In the genomic region with DNA sequence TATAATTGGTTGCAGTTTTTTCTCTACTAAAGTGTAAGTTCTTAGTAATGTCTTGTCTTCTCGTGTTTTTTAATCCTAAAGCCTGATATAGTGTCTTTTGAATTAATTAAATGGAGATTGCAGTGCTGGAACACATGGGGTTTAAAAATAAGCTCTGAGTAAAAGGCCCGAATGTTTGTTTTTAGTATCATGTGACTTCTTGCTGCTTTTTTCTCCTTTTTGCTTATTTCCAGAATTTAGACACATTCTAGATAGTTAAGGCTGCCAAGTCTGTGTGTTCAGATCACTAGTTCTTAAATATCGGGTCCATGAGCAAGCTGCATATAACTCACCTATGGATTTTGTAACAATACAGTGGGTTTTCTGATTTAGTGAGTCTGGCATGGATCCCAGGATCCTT, we compare ENCODE assay signal across 21 cellular contexts. TPM values are rescaled to one million over a fixed set of nuclear protein-coding genes. Genes with fewer than 3 reads are reported as not detected.
A peak's percentile ranks its signal among the peaks of the same experiment; 100 is the strongest.
DNase-seq lines count a peak whose midpoint lies in the region; TF ChIP-seq lines count a peak whose summit lies in the region.
"Had no signal": no experiment of that assay in that cellular context is flagged by ENCODE, and none has a peak within 500 bp of the region (broad histone marks: within the 10 kb centered on the region; RNA-seq: fewer than 3 reads in every experiment).

No MANE protein-coding gene starts in this region.

- no peak overlapping the region for H3K4me3 ChIP-seq in choroid plexus epithelial cell (ENCODE audit: low read depth, low read length)
- H3K4me3 ChIP-seq: coronary artery, SJCRH30 had no signal

- peak; percentile 17 for DNase-seq in Ammon's horn (ENCODE audit: low spot score)
- peak; percentile 79 for DNase-seq in NCI-H2081 treated with DMSO at 0.1 percent for 48 hours (lab: John Stamatoyannopoulos, UW)
- peak; percentile 52 for DNase-seq in choroid plexus epithelial cell (ENCODE audit: low read depth)
- DNase-seq in myocyte (ENCODE audit: low read depth) = peak; percentile 16
- no peak for DNase-seq in activated CD4-positive, alpha-beta T cell treated with anti-CD3 and anti-CD28 coated beads for 1 hour
- no peak for DNase-seq in RKO (ENCODE audit: low spot score)
- no peak for DNase-seq in COLO829 (ENCODE audit: low spot score)
- DNase-seq: activated CD4-positive, CD25-positive, alpha-beta regulatory T cell treated with anti-CD3 and anti-CD28 coated beads, Interleukin-2, amount 50 U/mL, for 72 hours; activated CD8-positive, alpha-beta T cell treated with anti-CD3 and anti-CD28 coated beads, Interleukin-2, amount 10 ng/mL, durations not matched to agents 7 days and 5 days; activated effector memory CD4-positive, alpha-beta T cell treated with anti-CD3 and anti-CD28 coated beads, Interleukin-2, amount 50 U/mL, for 16 hours; activated T-cell treated with anti-CD3 and anti-CD28 coated beads for 4 hours; H7; head of caudate nucleus; Karpas-422; NCI-H187; NCI-H226; SJCRH30; small intestine; stimulated activated CD4-positive, alpha-beta T cell treated with anti-CD3 and anti-CD28 coated beads, Interleukin-2, amount 100 ng/mL, for 24 hours; T-helper 1 cell had no signal

- TF ChIP-seq CTCF in choroid plexus epithelial cell (conservative IDR thresholded peaks at IDR 0.05; ENCODE audit: low read depth, low read length) = no peak

RNA-seq across cellular contexts. Expression of gene KCTD3, which starts 27.5 kb away (rescaled TPM):
- total RNA-seq in myocyte = 32.1 and 35.2 TPM in 2 replicates
- 18.1 TPM for polyA plus RNA-seq in myocyte (2012)

Comparison
In these comparisons a context has a peak if more than half of its experiments do, and no peak if none do; other contexts are left out.
1. DNase-seq: peak in Ammon's horn (single experiment), NCI-H2081 treated with DMSO at 0.1 percent for 48 hours (single experiment), choroid plexus epithelial cell (single experiment) and myocyte (single experiment); none in activated CD4-positive, alpha-beta T cell treated with anti-CD3 and anti-CD28 coated beads for 1 hour (single experiment), RKO (single experiment) and COLO829 (single experiment).